ENCODE assay signal across 17 cellular contexts in the genomic region with DNA sequence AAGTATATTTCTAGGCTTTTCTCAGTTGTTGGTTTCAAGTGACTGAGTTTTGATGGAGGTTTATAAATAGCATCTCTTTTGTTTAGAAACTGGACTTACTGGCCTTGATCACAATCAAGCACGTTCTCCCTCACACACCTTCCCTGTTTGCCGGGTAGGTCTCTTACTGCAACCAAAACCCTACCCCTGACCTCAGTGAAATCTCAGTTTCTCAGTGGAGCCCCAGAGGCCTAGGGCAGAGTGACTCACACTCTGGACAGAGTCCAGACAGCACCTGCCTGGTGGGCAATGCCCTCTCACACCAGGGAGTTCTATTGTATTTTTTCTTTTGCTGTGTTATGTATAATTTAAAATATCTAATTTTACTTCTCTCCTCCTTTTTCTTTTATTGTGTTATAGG. TPM values are rescaled to one million over a fixed set of nuclear protein-coding genes. Genes with fewer than 3 reads are reported as not detected.
A peak's percentile ranks its signal among the peaks of the same experiment; 100 is the strongest.
DNase-seq lines count a peak whose midpoint lies in the region; ATAC-seq and TF ChIP-seq lines count a peak whose summit lies in the region.
"Had no signal": no experiment of that assay in that cellular context is flagged by ENCODE, and none has a peak within 500 bp of the region (broad histone marks: within the 10 kb centered on the region; RNA-seq: fewer than 3 reads in every experiment).

No MANE protein-coding gene starts in this region.

- no peak overlapping the region for H3K4me3 Mint-ChIP-seq in CD8-positive, alpha-beta T cell
- H3K4me3 Mint-ChIP-seq: activated naive CD4-positive, alpha-beta T cell treated with anti-CD3 and anti-CD28 coated beads, Interleukin-2, amount 50 U/mL, for 24 hours; endodermal cell had no signal

- peak; percentile 43 for DNase-seq in RWPE1 (ENCODE audit: low spot score)
- no peak for DNase-seq in activated T-cell treated with anti-CD3 and anti-CD28 coated beads for 4 hours
- DNase-seq in ascending aorta (ENCODE audit: low spot score in 2 of 2), result no peak
- DNase-seq in dermis blood vessel endothelial cell, result no peak
- DNase-seq in CD8-positive, alpha-beta T cell, result no peak
- DNase-seq: AML-193; endodermal cell; foreskin keratinocyte; KG1; mesendoderm; NCI-H187 treated with DMSO at 0.1 percent for 48 hours; SK-N-SH; stimulated activated naive CD4-positive, alpha-beta T cell treated with Interleukin-2 at 50 U/mL for 16 hours had no signal

- POLR2A ChIA-PET in RWPE1 (lab: Yijun Ruan, JAX; ENCODE audit: low non-redundant PET), result no interaction called here
- POLR2A ChIA-PET in CD8-positive, alpha-beta T cell (lab: Charles Lee), result no interaction called here

- no peaks in the 10 kb centered on the region for H3K27me3 ChIP-seq in ascending aorta
- no peaks in the 10 kb centered on the region for H3K27me3 ChIP-seq in CD8-positive, alpha-beta T cell (ENCODE audit: insufficient read depth, low read length)
- H3K27me3 ChIP-seq: foreskin keratinocyte had no signal

- intact Hi-C loops in ascending aorta (cut with DNase I), result no loop called here
- intact Hi-C loops in CD8-positive, alpha-beta T cell (cut with DNase I, micrococcal nuclease), result no loop called here

- H3K27ac ChIP-seq in RWPE1 (no peak overlapping the region), ascending aorta (no peak overlapping the region)
- H3K27ac ChIP-seq in CD8-positive, alpha-beta T cell (ENCODE audit: low read depth, low read length), result no peak overlapping the region
- H3K27ac ChIP-seq: foreskin keratinocyte had no signal

- ATAC-seq in GM18511 (IDR thresholded peaks at IDR 0.05; ENCODE audit: unreplicated experiment), result peak; percentile 92
- peak; percentile 93 for ATAC-seq in GM21390 (IDR thresholded peaks at IDR 0.05; ENCODE audit: unreplicated experiment)
- peak; percentile 86 for ATAC-seq in HG03095 (IDR thresholded peaks at IDR 0.05; ENCODE audit: unreplicated experiment)
- no peak for ATAC-seq in CD8-positive, alpha-beta T cell
- ATAC-seq: foreskin keratinocyte had no signal

- H3K27me3 Mint-ChIP-seq in CD8-positive, alpha-beta T cell (ENCODE audit: low read depth), result peaks cover 2% of the 10 kb centered on the region

- H3K4me1 Mint-ChIP-seq in CD8-positive, alpha-beta T cell (ENCODE audit: low read depth), result no peaks in the 10 kb centered on the region
- H3K4me1 Mint-ChIP-seq: activated naive CD4-positive, alpha-beta T cell treated with anti-CD3 and anti-CD28 coated beads, Interleukin-2, amount 50 U/mL, for 24 hours; endodermal cell had no signal

- H3K36me3 Mint-ChIP-seq in CD8-positive, alpha-beta T cell, result no peaks in the 10 kb centered on the region
- H3K36me3 Mint-ChIP-seq: activated naive CD4-positive, alpha-beta T cell treated with anti-CD3 and anti-CD28 coated beads, Interleukin-2, amount 50 U/mL, for 24 hours had no signal

- TF ChIP-seq CTCF in RWPE1 (conservative IDR thresholded peaks at IDR 0.05; ENCODE audit: low read depth) (no peak), ascending aorta (IDR thresholded peaks at IDR 0.05) (no peak)
- no peak for TF ChIP-seq CTCF in CD8-positive, alpha-beta T cell (IDR thresholded peaks at IDR 0.05)

- H3K9me3 ChIP-seq in ascending aorta, result peaks cover 0 to 4% of the 10 kb centered on the region in 2 donors
- H3K9me3 ChIP-seq in CD8-positive, alpha-beta T cell (ENCODE audit: low read length), result no peaks in the 10 kb centered on the region
- H3K9me3 ChIP-seq: SK-N-SH had no signal

- no peaks in the 10 kb centered on the region for H3K4me1 ChIP-seq in ascending aorta
- H3K4me1 ChIP-seq in CD8-positive, alpha-beta T cell (ENCODE audit: insufficient read depth, low read length), result no peaks in the 10 kb centered on the region
- H3K4me1 ChIP-seq: foreskin keratinocyte had no signal

- CTCF ChIA-PET in RWPE1 (lab: Yijun Ruan, JAX), result interaction anchor here (0.7 to 0.9 kb wide), 3 partner anchors 51 to 526 kb away, joined by 3 to 5 read pairs (median 4); no protein-coding TSS in a partner anchor
- CTCF ChIA-PET in CD8-positive, alpha-beta T cell (lab: Charles Lee), result no interaction called here

- no peak overlapping the region for H3K4me3 ChIP-seq in ascending aorta
- H3K4me3 ChIP-seq in CD8-positive, alpha-beta T cell (ENCODE audit: low read depth, low read length), result no peak overlapping the region

- no peaks in the 10 kb centered on the region for H3K36me3 ChIP-seq in ascending aorta
- no peaks in the 10 kb centered on the region for H3K36me3 ChIP-seq in CD8-positive, alpha-beta T cell (ENCODE audit: insufficient read depth, low read length)

- no peak overlapping the region for H3K27ac Mint-ChIP-seq in CD8-positive, alpha-beta T cell
- H3K27ac Mint-ChIP-seq: activated naive CD4-positive, alpha-beta T cell treated with anti-CD3 and anti-CD28 coated beads, Interleukin-2, amount 50 U/mL, for 24 hours; endodermal cell had no signal

- H3K9me3 Mint-ChIP-seq in CD8-positive, alpha-beta T cell, result no peaks in the 10 kb centered on the region
- H3K9me3 Mint-ChIP-seq: activated naive CD4-positive, alpha-beta T cell treated with anti-CD3 and anti-CD28 coated beads, Interleukin-2, amount 50 U/mL, for 24 hours had no signal

RNA-seq across cellular contexts. Expression of gene EPB41L4B, which starts 48.4 kb away (rescaled TPM):
- total RNA-seq in ascending aorta (not detected), dermis blood vessel endothelial cell (0.34 and 0.79 TPM in 2 replicates)
- total RNA-seq in CD8-positive, alpha-beta T cell, result not detected
